16 cellular contexts compared by ENCODE assay signal in genomic region chrX:30572004-30572403, GRCh38. TPM values are rescaled to one million over a fixed set of nuclear protein-coding genes. Genes with fewer than 3 reads are reported as not detected.
DNase-seq lines count a peak whose midpoint lies in the region; ATAC-seq, FAIRE-seq and TF ChIP-seq lines count a peak whose summit lies in the region.
"Had no signal": no experiment of that assay in that cellular context is flagged by ENCODE, and none has a peak within 500 bp of the region (broad histone marks: within the 10 kb centered on the region; RNA-seq: fewer than 3 reads in every experiment).

No MANE protein-coding gene starts in this region.

- no peak for DNase-seq in GM12892 (ENCODE audit: insufficient read length)
- peak; percentile 17 for DNase-seq in glomerular visceral epithelial cell (ENCODE audit: extremely low spot score)
- no peak for DNase-seq in NCI-H2227 (lab: John Stamatoyannopoulos, UW; ENCODE audit: unreplicated experiment)
- DNase-seq in DMS79 (lab: John Stamatoyannopoulos, UW) = no peak
- no peak for DNase-seq in NCI-H510A treated with DMSO at 0.1 percent for 48 hours (lab: John Stamatoyannopoulos, UW)
- DNase-seq: ACHN; activated CD4-positive, alpha-beta T cell treated with anti-CD3 and anti-CD28 coated beads for 36 hours; activated T-cell treated with anti-CD3 and anti-CD28 coated beads, Interleukin-2, amount 50 U/mL, for 4 hours; aorta; GOT3; OCI-M1; stimulated activated CD4-positive, alpha-beta T cell treated with anti-CD3 and anti-CD28 coated beads, Interleukin-1b, Interleukin-23, amount 100 ng/mL, for 48 hours; uterus had no signal

- FAIRE-seq in GM12892 (lab: Jason Lieb, UNC) = peak; percentile 9

- ATAC-seq in GM19452 (IDR thresholded peaks at IDR 0.05; ENCODE audit: unreplicated experiment) (peak; percentile 52), HG03159 (IDR thresholded peaks at IDR 0.05; ENCODE audit: unreplicated experiment) (peak; percentile 33), HG02852 (IDR thresholded peaks at IDR 0.05; ENCODE audit: unreplicated experiment) (no peak)
- ATAC-seq: activated CD4-positive, alpha-beta T cell treated with anti-CD3 and anti-CD28 coated beads for 36 hours; activated T-cell treated with anti-CD3 and anti-CD28 coated beads, Interleukin-2, amount 50 U/mL, for 4 hours had no signal

- no peak for TF ChIP-seq POLR2A in GM12892 (IDR thresholded peaks at IDR 0.05; ENCODE audit: low read depth, low read length)

RNA-seq across cellular contexts. Expression of gene TASL, which starts 5.6 kb away (rescaled TPM):
- 9.8 TPM for polyA plus RNA-seq in GM12892 (2012; ENCODE audit: missing spikeins)
